Comparison of ENCODE assay signal across 13 cellular contexts in genomic region chrX:20383487-20383886, GRCh38.
"Had no signal": no experiment of that assay in that cellular context is flagged by ENCODE, and none has a peak within 500 bp of the region (broad histone marks: within the 10 kb centered on the region; RNA-seq: fewer than 3 reads in every experiment).

No MANE protein-coding gene starts in this region.

- H3K4me3 Mint-ChIP-seq: nephron had no signal

- DNase-seq: activated CD8-positive, alpha-beta memory T cell treated with anti-CD3 and anti-CD28 coated beads, Interleukin-2, amount 50 U/mL, for 4 hours; activated naive CD4-positive, alpha-beta T cell; foreskin fibroblast; glutamatergic neuron; left colon; stimulated activated CD4-positive, alpha-beta T cell treated with anti-CD3 and anti-CD28 coated beads, Interleukin-4, amount 100 ng/mL, for 1 hour; testis; upper lobe of right lung; WERI-Rb-1 had no signal

- H3K27ac ChIP-seq: esophagus muscularis mucosa, testis, upper lobe of right lung, WERI-Rb-1 had no signal

- H3K4me3 ChIP-seq: esophagus muscularis mucosa, testis, upper lobe of right lung had no signal

- H3K36me3 ChIP-seq: esophagus muscularis mucosa, upper lobe of right lung, WERI-Rb-1 had no signal

- H3K27ac Mint-ChIP-seq: stimulated activated naive CD8-positive, alpha-beta T cell treated with anti-CD3 and anti-CD28 coated beads, Interleukin-15, amount 100 ng/mL, for 72 hours had no signal

- H3K9me3 ChIP-seq: esophagus muscularis mucosa, testis, upper lobe of right lung had no signal

- H3K27me3 ChIP-seq: esophagus muscularis mucosa, testis, upper lobe of right lung had no signal

- H3K27me3 Mint-ChIP-seq: activated CD8-positive, alpha-beta T cell treated with anti-CD3 and anti-CD28 coated beads for 36 hours; stimulated activated naive CD8-positive, alpha-beta T cell treated with anti-CD3 and anti-CD28 coated beads, Interleukin-15, amount 100 ng/mL, for 72 hours had no signal

- H3K4me1 ChIP-seq: esophagus muscularis mucosa, testis, upper lobe of right lung had no signal

- ATAC-seq: upper lobe of right lung had no signal

- H3K9me3 Mint-ChIP-seq: activated CD8-positive, alpha-beta T cell treated with anti-CD3 and anti-CD28 coated beads for 36 hours; stimulated activated naive CD8-positive, alpha-beta T cell treated with anti-CD3 and anti-CD28 coated beads, Interleukin-15, amount 100 ng/mL, for 72 hours had no signal
